ENCODE assay signal across 8 cellular contexts in the genomic region with DNA sequence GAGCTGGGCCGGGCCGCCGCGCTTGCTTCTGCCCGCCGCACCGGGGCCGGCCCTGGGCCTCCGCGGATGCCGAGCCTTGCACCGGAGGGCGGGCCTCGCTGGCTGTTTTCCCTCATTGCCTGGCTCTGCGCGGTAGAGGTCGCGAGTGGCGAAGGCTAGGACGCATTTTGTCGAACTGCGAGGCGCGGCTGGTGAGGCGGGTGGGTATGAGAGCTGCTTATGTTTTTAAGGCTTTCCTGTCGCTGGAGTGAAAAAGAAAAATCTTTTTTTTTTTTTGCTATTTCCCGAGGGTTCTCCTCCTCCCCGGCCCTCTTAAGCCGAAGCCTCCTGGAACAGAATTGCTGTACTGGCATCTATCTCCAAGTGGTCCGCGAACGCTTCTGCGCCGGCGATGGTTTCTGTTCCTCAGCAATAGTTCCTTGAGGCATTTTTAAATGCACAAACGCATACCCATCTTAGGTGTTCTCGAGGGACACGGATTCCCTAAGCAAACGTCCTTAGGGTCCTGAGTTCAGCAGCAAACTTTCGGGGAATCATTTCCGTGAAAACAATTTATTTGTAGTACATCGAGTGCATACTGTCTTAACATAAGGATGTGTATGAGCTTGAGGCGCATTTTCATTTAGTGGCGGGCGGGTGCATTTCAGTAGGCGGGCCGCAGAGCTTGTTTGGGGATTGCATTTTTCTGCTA. TPM values are rescaled to one million over a fixed set of nuclear protein-coding genes. Genes with fewer than 3 reads are reported as not detected.
A peak's percentile ranks its signal among the peaks of the same experiment; 100 is the strongest.
DNase-seq lines count a peak whose midpoint lies in the region; ATAC-seq and TF ChIP-seq lines count a peak whose summit lies in the region.

No MANE protein-coding gene starts in this region.

- peaks cover 10% of the 10 kb centered on the region for H3F3A ChIP-seq in DOHH2 (ENCODE audit: control insufficient read depth, insufficient read depth)

- H3K4me1 ChIP-seq in DOHH2 (ENCODE audit: control insufficient read depth, low read length) (peaks cover 45% of the 10 kb centered on the region), RWPE2 (ENCODE audit: insufficient read depth, poor library complexity, severe bottlenecking) (peaks cover 7% of the 10 kb centered on the region), thyroid gland (peaks cover 31 to 35% of the 10 kb centered on the region in 2 donors)

- 1% methylated on average over 38 to 47 of the region's 47 CpGs for WGBS in thyroid gland, 2 donors

- no peak for TF ChIP-seq CTCF in DOHH2 (IDR thresholded peaks at IDR 0.05; ENCODE audit: low read depth, low read length, poor library complexity, severe bottlenecking)
- TF ChIP-seq CTCF in RWPE2 (IDR thresholded peaks at IDR 0.05; ENCODE audit: poor library complexity, severe bottlenecking) = peak; percentile 41
- TF ChIP-seq CTCF in glutamatergic neuron (IDR thresholded peaks at IDR 0.05; ENCODE audit: partially characterized antibody, unreplicated experiment) = no peak
- peak; percentile 29 for TF ChIP-seq CTCF in osteocyte (IDR thresholded peaks at IDR 0.05)
- TF ChIP-seq CTCF in thyroid gland (IDR thresholded peaks at IDR 0.05) = peak in 1 of 6 experiments; percentile 18

- ATAC-seq in GM21576 (IDR thresholded peaks at IDR 0.05; ENCODE audit: unreplicated experiment) (peak; percentile 32), RWPE2 (ENCODE audit: low read depth) (peak; percentile 48)
- ATAC-seq in activated naive CD4-positive, alpha-beta T cell treated with anti-CD3 and anti-CD28 coated beads, Interleukin-2, amount 50 U/mL, for 72 hours = peak; percentile 52 to 69

- no peaks in the 10 kb centered on the region for H3K27me3 ChIP-seq in DOHH2 (ENCODE audit: control insufficient read depth, low read length)
- H3K27me3 ChIP-seq in RWPE2 (ENCODE audit: insufficient read depth, poor library complexity, severe bottlenecking) = no peaks in the 10 kb centered on the region
- no peaks in the 10 kb centered on the region for H3K27me3 ChIP-seq in thyroid gland

- peak; percentile 53 for DNase-seq in HuH-7.5 (ENCODE audit: low spot score)
- peak; percentile 59 for DNase-seq in RWPE2 (ENCODE audit: low spot score)
- peak in 1 of 2 donors; percentile 46 for DNase-seq in activated naive CD4-positive, alpha-beta T cell treated with anti-CD3 and anti-CD28 coated beads, Interleukin-2, amount 50 U/mL, for 72 hours (ENCODE audit: low spot score in 2 of 2)
- peak; percentile 73 for DNase-seq in glutamatergic neuron
- DNase-seq in osteocyte (ENCODE audit: extremely low spot score, unreplicated experiment) = peak; percentile 87
- DNase-seq in thyroid gland = peak; percentile 65 to 76

- peaks cover 16% of the 10 kb centered on the region for H3K4me1 Mint-ChIP-seq in glutamatergic neuron (ENCODE audit: low read depth, unreplicated experiment)
- H3K4me1 Mint-ChIP-seq in osteocyte (ENCODE audit: unreplicated experiment) = peaks cover 33% of the 10 kb centered on the region

- intact Hi-C loops in thyroid gland (cut with DNase I) = loop anchor here (5.0 to 10.0 kb wide), 2 partner anchors 235 to 298 kb away; partner anchors contain the start of gene AMN1

- H3K4me2 ChIP-seq in DOHH2 (ENCODE audit: low read length) = peak overlapping the region; percentile 92

- peak overlapping the region; percentile 98 to 99 for H3K27ac Mint-ChIP-seq in activated naive CD4-positive, alpha-beta T cell treated with anti-CD3 and anti-CD28 coated beads, Interleukin-2, amount 50 U/mL, for 72 hours
- H3K27ac Mint-ChIP-seq in glutamatergic neuron (ENCODE audit: unreplicated experiment) (peak overlapping the region; percentile 84), osteocyte (ENCODE audit: unreplicated experiment) (peak overlapping the region; percentile 92)

- peak overlapping the region; percentile 82 for H3K4me3 ChIP-seq in DOHH2 (ENCODE audit: low read length)
- H3K4me3 ChIP-seq in RWPE2 (ENCODE audit: severe bottlenecking) = peak overlapping the region; percentile 82
- peak overlapping the region; percentile 9 to 61 (median 48) for H3K4me3 ChIP-seq in thyroid gland (replicated peaks in 1 of 3)

- H3K9me3 Mint-ChIP-seq in activated naive CD4-positive, alpha-beta T cell treated with anti-CD3 and anti-CD28 coated beads, Interleukin-2, amount 50 U/mL, for 72 hours = peaks cover 10 to 17% of the 10 kb centered on the region in 2 donors
- H3K9me3 Mint-ChIP-seq in glutamatergic neuron (ENCODE audit: unreplicated experiment) (peaks cover 6% of the 10 kb centered on the region), osteocyte (ENCODE audit: unreplicated experiment) (peaks cover 5% of the 10 kb centered on the region)

- peaks cover 62% of the 10 kb centered on the region for H3K79me2 ChIP-seq in DOHH2 (ENCODE audit: control insufficient read depth, low read length)

- H3K27ac ChIP-seq in DOHH2 (ENCODE audit: low read depth, low read length) = peak overlapping the region; percentile 70
- H3K27ac ChIP-seq in RWPE2 (ENCODE audit: poor library complexity, severe bottlenecking) = peak overlapping the region; percentile 65
- H3K27ac ChIP-seq in thyroid gland = peak overlapping the region; percentile 84 to 91 (median 86)

- peaks cover 4% of the 10 kb centered on the region for H4K20me1 ChIP-seq in DOHH2 (ENCODE audit: control insufficient read depth, insufficient read depth, low read depth, low read length)

- H3K27me3 Mint-ChIP-seq in glutamatergic neuron (ENCODE audit: unreplicated experiment) = peaks cover 12% of the 10 kb centered on the region
- H3K27me3 Mint-ChIP-seq in osteocyte (ENCODE audit: unreplicated experiment) = no peaks in the 10 kb centered on the region

- H3K9me3 ChIP-seq in DOHH2 (ENCODE audit: control insufficient read depth, insufficient read depth, low read length) = peaks cover 5% of the 10 kb centered on the region; the same call in 1 of the 2 replicates
- H3K9me3 ChIP-seq in RWPE2 (ENCODE audit: severe bottlenecking) = no peaks in the 10 kb centered on the region
- H3K9me3 ChIP-seq in thyroid gland = no peaks in the 10 kb centered on the region

- H3K36me3 Mint-ChIP-seq in activated naive CD4-positive, alpha-beta T cell treated with anti-CD3 and anti-CD28 coated beads, Interleukin-2, amount 50 U/mL, for 72 hours = peaks cover 64 to 80% of the 10 kb centered on the region in 2 donors
- H3K36me3 Mint-ChIP-seq in glutamatergic neuron (ENCODE audit: unreplicated experiment) (peaks cover 7% of the 10 kb centered on the region), osteocyte (ENCODE audit: unreplicated experiment) (peaks cover 18% of the 10 kb centered on the region)

- no peak for TF ChIP-seq POLR2A in thyroid gland (IDR thresholded peaks at IDR 0.05)

- no peaks in the 10 kb centered on the region for H3K9me2 ChIP-seq in DOHH2 (replicated peaks; ENCODE audit: control insufficient read depth, low read length)

- peaks cover 47% of the 10 kb centered on the region for H3K36me3 ChIP-seq in DOHH2 (ENCODE audit: control insufficient read depth, low read length)
- peaks cover 27% of the 10 kb centered on the region for H3K36me3 ChIP-seq in RWPE2 (ENCODE audit: low read depth)
- peaks cover 0 to 7% of the 10 kb centered on the region in 2 donors for H3K36me3 ChIP-seq in thyroid gland

- H3K4me3 Mint-ChIP-seq in glutamatergic neuron (ENCODE audit: unreplicated experiment) (peak overlapping the region; percentile 89), osteocyte (ENCODE audit: unreplicated experiment) (peak overlapping the region; percentile 92)

RNA-seq across cellular contexts. Expression of gene RESF1, which starts 0.6 kb away (rescaled TPM):
- 10 to 100 TPM; 58.1 to 86.0 TPM for total RNA-seq in activated naive CD4-positive, alpha-beta T cell treated with anti-CD3 and anti-CD28 coated beads, Interleukin-2, amount 50 U/mL, for 72 hours
- total RNA-seq in glutamatergic neuron (ENCODE audit: unreplicated experiment) = 38.3 TPM
- total RNA-seq in osteocyte = 19.9 and 22.6 TPM in 2 replicates
- 10 to 100 TPM; 62.5 to 75.1 (median 63.3) TPM for total RNA-seq in thyroid gland

Comparison
In these comparisons a context has a peak if more than half of its experiments do, and no peak if none do; other contexts are left out.
1. CTCF ChIP-seq: peak in RWPE2 (single experiment) and osteocyte (single experiment); none in DOHH2 (single experiment) and glutamatergic neuron (single experiment).
2. Peak in every context shown above with its lines, with median percentiles within 50 percentile points of each other: H3K27ac ChIP-seq, H3K4me3 ChIP-seq, ATAC-seq and H3K27ac Mint-ChIP-seq.